ENCODE assay signal across 9 cellular contexts in the genomic region with DNA sequence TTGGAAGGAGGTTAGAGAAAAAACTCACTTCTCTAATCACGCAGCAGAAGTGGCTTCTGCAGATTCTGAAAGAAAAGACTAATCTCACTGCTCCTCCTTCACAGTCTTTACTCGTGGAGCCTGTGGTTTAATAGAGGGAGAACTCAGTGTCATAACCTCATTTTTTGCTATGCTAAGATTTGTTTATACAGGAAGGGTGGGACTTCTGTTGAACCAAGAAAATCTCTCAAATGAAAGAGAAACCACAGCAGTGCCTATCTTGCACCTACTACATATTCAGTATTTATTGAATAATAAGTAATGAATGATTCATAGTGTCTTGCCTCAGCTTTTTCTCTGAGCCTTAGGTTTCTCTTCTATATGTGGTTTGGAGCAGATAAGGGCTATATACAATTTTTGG.
DNase-seq lines count a peak whose midpoint lies in the region; ATAC-seq, FAIRE-seq and TF ChIP-seq lines count a peak whose summit lies in the region.
"Had no signal": no experiment of that assay in that cellular context is flagged by ENCODE, and none has a peak within 500 bp of the region (broad histone marks: within the 10 kb centered on the region; RNA-seq: fewer than 3 reads in every experiment).

No MANE protein-coding gene starts in this region.

- H2AFZ ChIP-seq in astrocyte (ENCODE audit: low read depth, low read length): no peak overlapping the region

- TF ChIP-seq CTCF in MCF 10A (IDR thresholded peaks at IDR 0.05; ENCODE audit: unreplicated experiment) (no peak), breast epithelium (IDR thresholded peaks at IDR 0.05) (no peak), astrocyte (IDR thresholded peaks at IDR 0.05; ENCODE audit: insufficient read depth, low read depth, low read length) (no peak), thoracic aorta (IDR thresholded peaks at IDR 0.05) (no peak)

- H3K27ac ChIP-seq in breast epithelium (no peak overlapping the region), astrocyte (ENCODE audit: low read depth, low read length) (no peak overlapping the region), thoracic aorta (peak overlapping the region; percentile 74 to 82)

- BruUV-seq in MCF 10A (replicated peaks; lab: Mats Ljungman, UMichigan): no TSS peak

- H3K4me1 Mint-ChIP-seq in MCF 10A (ENCODE audit: insufficient read depth, unreplicated experiment) (no peaks in the 10 kb centered on the region), astrocyte (ENCODE audit: low read depth, unreplicated experiment) (peaks cover 5% of the 10 kb centered on the region)

- CTCF ChIA-PET in MCF 10A (lab: Yijun Ruan, JAX): interaction anchor here (0.6 to 0.9 kb wide), 2 partner anchors 79 to 234 kb away, joined by 3 read pairs; no protein-coding TSS in a partner anchor

- H3K36me3 Mint-ChIP-seq in MCF 10A (ENCODE audit: insufficient read depth, unreplicated experiment) (no peaks in the 10 kb centered on the region), astrocyte (ENCODE audit: low read depth, unreplicated experiment) (no peaks in the 10 kb centered on the region)

- DNase-seq in MCF 10A (ENCODE audit: unreplicated experiment): peak; percentile 12
- no peak for DNase-seq in breast epithelium (ENCODE audit: low spot score in 2 of 2)
- peak; percentile 32 for DNase-seq in astrocyte (ENCODE audit: low read depth)
- no peak for DNase-seq in thoracic aorta (ENCODE audit: low spot score)
- no peak for DNase-seq in effector CD8-positive, alpha-beta T cell (lab: John Stamatoyannopoulos, UW)
- DNase-seq in H4 (ENCODE audit: low spot score): no peak
- DNase-seq in SK-N-DZ (ENCODE audit: low spot score): no peak

- H4K20me1 ChIP-seq in astrocyte (ENCODE audit: insufficient read depth, low read length): no peaks in the 10 kb centered on the region

- peaks cover 9% of the 10 kb centered on the region for H3K9me3 Mint-ChIP-seq in MCF 10A (ENCODE audit: unreplicated experiment)
- H3K9me3 Mint-ChIP-seq in astrocyte (ENCODE audit: unreplicated experiment): no peaks in the 10 kb centered on the region

- H3K4me3 Mint-ChIP-seq in MCF 10A (ENCODE audit: unreplicated experiment) (no peak overlapping the region), astrocyte (ENCODE audit: unreplicated experiment) (no peak overlapping the region)

- H3K9me3 ChIP-seq in breast epithelium: no peaks in the 10 kb centered on the region
- H3K9me3 ChIP-seq in astrocyte (ENCODE audit: insufficient read depth, low read depth, low read length): peaks cover 5% of the 10 kb centered on the region
- H3K9me3 ChIP-seq in thoracic aorta: no peaks in the 10 kb centered on the region

- POLR2A ChIA-PET in MCF 10A (lab: Yijun Ruan, JAX): interaction anchor here (0.6 kb wide), 1 partner anchor 977 kb away, joined by 3 read pairs; no protein-coding TSS in a partner anchor

- no peak overlapping the region for H3K9ac ChIP-seq in astrocyte (ENCODE audit: low read length)

- H3K79me2 ChIP-seq in astrocyte (ENCODE audit: insufficient read depth, low read length): no peaks in the 10 kb centered on the region

- no peak overlapping the region for H3K4me3 ChIP-seq in breast epithelium
- no peak overlapping the region for H3K4me3 ChIP-seq in astrocyte (ENCODE audit: insufficient read depth, low read depth, low read length)
- peak overlapping the region; percentile 8 for H3K4me3 ChIP-seq in thoracic aorta

- H3K4me2 ChIP-seq in astrocyte (ENCODE audit: low read length): peak overlapping the region; percentile 20

- H3K4me1 ChIP-seq in breast epithelium: no peaks in the 10 kb centered on the region
- H3K4me1 ChIP-seq in astrocyte (ENCODE audit: insufficient read depth, low read length): peaks cover 5% of the 10 kb centered on the region
- H3K4me1 ChIP-seq in thoracic aorta (ENCODE audit: control insufficient read depth in 1 of 2, low read depth in 2 of 2): peaks cover 15 to 30% of the 10 kb centered on the region in 2 donors

- H3K36me3 ChIP-seq in breast epithelium (no peaks in the 10 kb centered on the region), astrocyte (ENCODE audit: insufficient read depth, low read length) (no peaks in the 10 kb centered on the region), thoracic aorta (no peaks in the 10 kb centered on the region)

- H3K27me3 Mint-ChIP-seq in MCF 10A (ENCODE audit: insufficient read depth, unreplicated experiment) (no peaks in the 10 kb centered on the region), astrocyte (ENCODE audit: low read depth, unreplicated experiment) (no peaks in the 10 kb centered on the region)

- no peak for FAIRE-seq in astrocyte (lab: Jason Lieb, UNC)
- FAIRE-seq: endometrium had no signal

- no peaks in the 10 kb centered on the region for H3K27me3 ChIP-seq in breast epithelium
- no peaks in the 10 kb centered on the region for H3K27me3 ChIP-seq in astrocyte (ENCODE audit: insufficient read depth, low read length)
- no peaks in the 10 kb centered on the region for H3K27me3 ChIP-seq in thoracic aorta (replicated peaks; ENCODE audit: insufficient read depth)

- no peak for TF ChIP-seq POLR2A in breast epithelium (IDR thresholded peaks at IDR 0.05)

- H3K27ac Mint-ChIP-seq in MCF 10A (ENCODE audit: low read depth, unreplicated experiment) (no peak overlapping the region), astrocyte (ENCODE audit: unreplicated experiment) (no peak overlapping the region)

- intact Hi-C loops in MCF 10A (cut with micrococcal nuclease): no loop called here
- intact Hi-C loops in breast epithelium (cut with DNase I; ENCODE audit: low total_unique reads): loop anchor here (2.0 kb wide), 1 partner anchor 39 kb away; no protein-coding TSS in a partner anchor

- ATAC-seq in HG03175 (IDR thresholded peaks at IDR 0.05; ENCODE audit: unreplicated experiment): peak; percentile 64
- ATAC-seq in thoracic aorta (ENCODE audit: insufficient number of reproducible peaks, low FRiP score, low read depth): no peak

Comparison
In these comparisons a context has a peak if more than half of its experiments do, and no peak if none do; other contexts are left out.
1. DNase-seq: peak in MCF 10A (single experiment) and astrocyte (single experiment); none in breast epithelium (0 of 2), thoracic aorta (single experiment), effector CD8-positive, alpha-beta T cell (single experiment), H4 (single experiment) and SK-N-DZ (single experiment).
2. H3K27ac ChIP-seq: peak in thoracic aorta (2 of 2); none in breast epithelium (0 of 2) and astrocyte (single experiment).